In genomic region chr9:2040828-2041227, GRCh38 we compare ENCODE assay signal across 16 cellular contexts.
"Had no signal": no experiment of that assay in that cellular context is flagged by ENCODE, and none has a peak within 500 bp of the region (broad histone marks: within the 10 kb centered on the region; RNA-seq: fewer than 3 reads in every experiment).

No MANE protein-coding gene starts in this region.

- H3K9me3 Mint-ChIP-seq: naive thymus-derived CD8-positive, alpha-beta T cell had no signal

- FAIRE-seq: endometrium had no signal

- H3K9me3 ChIP-seq: esophagus muscularis mucosa, gastroesophageal sphincter, neutrophil had no signal

- H3K4me3 ChIP-seq: esophagus muscularis mucosa, gastroesophageal sphincter, lung had no signal

- DNase-seq: effector memory CD4-positive, alpha-beta T cell; glutamatergic neuron; islet precursor cell; left ventricle myocardium superior; naive thymus-derived CD8-positive, alpha-beta T cell; posterior cingulate gyrus; stimulated activated CD4-positive, alpha-beta T cell treated with anti-CD3 and anti-CD28 coated beads, Interleukin-2, amount 100 ng/mL, for 24 hours; stimulated activated CD4-positive, alpha-beta T cell treated with anti-CD3 and anti-CD28 coated beads, Interleukin-4, amount 100 ng/mL, for 4 hours; stimulated activated naive CD4-positive, alpha-beta T cell; trophoblast cell had no signal

- H3K4me3 Mint-ChIP-seq: naive thymus-derived CD8-positive, alpha-beta T cell had no signal

- H3K27ac ChIP-seq: epithelial cell of prostate, esophagus muscularis mucosa, gastroesophageal sphincter, neutrophil had no signal

- H3K27me3 ChIP-seq: esophagus muscularis mucosa, gastroesophageal sphincter, neutrophil had no signal

- H3K27me3 Mint-ChIP-seq: naive thymus-derived CD8-positive, alpha-beta T cell had no signal
